Comparison of ENCODE assay signal across 9 cellular contexts in genomic region chr2:61015971-61016370, GRCh38. TPM values are rescaled to one million over a fixed set of nuclear protein-coding genes. Genes with fewer than 3 reads are reported as not detected.
DNase-seq lines count a peak whose midpoint lies in the region; ATAC-seq and TF ChIP-seq lines count a peak whose summit lies in the region.
"Had no signal": no experiment of that assay in that cellular context is flagged by ENCODE, and none has a peak within 500 bp of the region (broad histone marks: within the 10 kb centered on the region; RNA-seq: fewer than 3 reads in every experiment).

No MANE protein-coding gene starts in this region.

- no peak for DNase-seq in CD8-positive, alpha-beta memory T cell
- DNase-seq in MG63: no peak
- no peak for DNase-seq in middle frontal gyrus (ENCODE audit: extremely low spot score, low spot score)
- DNase-seq in cerebellar cortex (ENCODE audit: low spot score): no peak
- no peak for DNase-seq in activated CD8-positive, alpha-beta memory T cell treated with anti-CD3 and anti-CD28 coated beads, Interleukin-2, amount 50 U/mL, for 48 hours
- DNase-seq: hippocampal formation had no signal

- peaks cover 35 to 56% (median 40%) of the 10 kb centered on the region in 3 donors for H3K4me1 Mint-ChIP-seq in CD8-positive, alpha-beta memory T cell
- H3K4me1 Mint-ChIP-seq in nephron: peaks cover 18% of the 10 kb centered on the region

- peak overlapping the region; percentile 76 for H3K27ac ChIP-seq in CD8-positive, alpha-beta memory T cell (ENCODE audit: low read depth, low read length)
- H3K27ac ChIP-seq in duodenal mucosa (ENCODE audit: low read depth, low read length): no peak overlapping the region

- peaks cover 0 to 22% (median 2%) of the 10 kb centered on the region in 3 donors for H3K36me3 Mint-ChIP-seq in CD8-positive, alpha-beta memory T cell
- peaks cover 13% of the 10 kb centered on the region for H3K36me3 Mint-ChIP-seq in nephron (ENCODE audit: low read depth)

- no peaks in the 10 kb centered on the region for H3K9me3 Mint-ChIP-seq in CD8-positive, alpha-beta memory T cell
- H3K9me3 Mint-ChIP-seq in nephron: peaks cover 2% of the 10 kb centered on the region

- peak overlapping the region; percentile 96 to 100 (median 98) for H3K4me3 Mint-ChIP-seq in CD8-positive, alpha-beta memory T cell
- H3K4me3 Mint-ChIP-seq in nephron: peak overlapping the region; percentile 95 to 99 (median 99)

- CTCF ChIA-PET in CD8-positive, alpha-beta memory T cell (lab: Charles Lee): no interaction called here

- no peaks in the 10 kb centered on the region for H3K9me3 ChIP-seq in CD8-positive, alpha-beta memory T cell (ENCODE audit: low read length)
- H3K9me3 ChIP-seq in MG63: no peaks in the 10 kb centered on the region; the same call in none of the 2 replicates
- H3K9me3 ChIP-seq in duodenal mucosa (ENCODE audit: control insufficient read depth in 1 of 2, low read length in 2 of 2): no peaks in the 10 kb centered on the region

- no peak for ATAC-seq in HG03045 (IDR thresholded peaks at IDR 0.05; ENCODE audit: unreplicated experiment)

- H3K36me3 ChIP-seq in CD8-positive, alpha-beta memory T cell (ENCODE audit: insufficient read depth, low read length): no peaks in the 10 kb centered on the region
- H3K36me3 ChIP-seq in MG63 (peaks cover 4% of the 10 kb centered on the region), duodenal mucosa (ENCODE audit: control insufficient read depth in 1 of 2, insufficient read depth in 2 of 2, low read length in 2 of 2) (peaks cover 0 to under 1% of the 10 kb centered on the region in 2 donors)

- H3K27ac Mint-ChIP-seq in CD8-positive, alpha-beta memory T cell: peak overlapping the region in 2 of 8 donors; percentile 93 to 97
- H3K27ac Mint-ChIP-seq in nephron: peak overlapping the region in 2 of 3 experiments; percentile 99

- H3K4me1 ChIP-seq in CD8-positive, alpha-beta memory T cell (ENCODE audit: insufficient read depth, low read length): peaks cover 15% of the 10 kb centered on the region
- H3K4me1 ChIP-seq in duodenal mucosa (ENCODE audit: control insufficient read depth in 1 of 2, insufficient read depth in 2 of 2, low read length in 2 of 2): peaks cover 0 to 18% of the 10 kb centered on the region in 2 donors

- POLR2A ChIA-PET in CD8-positive, alpha-beta memory T cell (lab: Charles Lee): no interaction called here

- H3K4me3 ChIP-seq in CD8-positive, alpha-beta memory T cell (ENCODE audit: low read length): no peak overlapping the region
- H3K4me3 ChIP-seq in MG63 (peak overlapping the region; percentile 78), duodenal mucosa (ENCODE audit: low read depth in 1 of 2, low read length in 2 of 2) (peak overlapping the region; percentile 92 to 98)

- H3K27me3 ChIP-seq in CD8-positive, alpha-beta memory T cell (ENCODE audit: insufficient read depth, low read length, poor library complexity, severe bottlenecking): no peaks in the 10 kb centered on the region
- no peaks in the 10 kb centered on the region for H3K27me3 ChIP-seq in MG63
- no peaks in the 10 kb centered on the region for H3K27me3 ChIP-seq in duodenal mucosa (ENCODE audit: control insufficient read depth in 1 of 2, insufficient read depth in 2 of 2, low read length in 2 of 2)

- H3K9ac ChIP-seq in duodenal mucosa (ENCODE audit: low read depth in 1 of 2, low read length in 2 of 2): peak overlapping the region; percentile 85 to 96

- TF ChIP-seq CTCF in nephron (IDR thresholded peaks at IDR 0.05; ENCODE audit: unreplicated experiment in 3 of 3): no peak

- no peaks in the 10 kb centered on the region for H3K27me3 Mint-ChIP-seq in CD8-positive, alpha-beta memory T cell
- H3K27me3 Mint-ChIP-seq in nephron (ENCODE audit: low read depth): no peaks in the 10 kb centered on the region

RNA-seq across cellular contexts. Expression of gene PEX13, which starts 1.5 kb away (rescaled TPM):
- total RNA-seq in CD8-positive, alpha-beta memory T cell: 10 to 100 TPM; 18.1 to 19.3 TPM
- polyA plus RNA-seq in CD8-positive, alpha-beta memory T cell: 15.3 TPM
- total RNA-seq in MG63 (2014; rRNA removed; shearing (Covaris generic); ENCODE audit: low replicate concordance): 36.1 and 46.2 TPM in 2 replicates

RNA-seq across cellular contexts. Expression of gene PUS10, which starts 2.1 kb away (rescaled TPM):
- total RNA-seq in CD8-positive, alpha-beta memory T cell: 10 to 100 TPM in 1 of 2 experiments, 1 to 10 TPM in 1; 10.0 to 10.5 TPM
- polyA plus RNA-seq in CD8-positive, alpha-beta memory T cell: 2.8 TPM
- total RNA-seq in MG63 (2014; rRNA removed; shearing (Covaris generic); ENCODE audit: low replicate concordance): 2.4 and 9.4 TPM in 2 replicates

RNA-seq across cellular contexts. Expression of gene SANBR, which starts 49.7 kb away (rescaled TPM):
- total RNA-seq in CD8-positive, alpha-beta memory T cell: 1 to 10 TPM; 3.7 TPM
- polyA plus RNA-seq in CD8-positive, alpha-beta memory T cell: 1.1 TPM
- total RNA-seq in MG63 (2014; rRNA removed; shearing (Covaris generic); ENCODE audit: low replicate concordance): 6.6 and 9.0 TPM in 2 replicates
